ENCODE assay signal across 1 cellular context in the genomic region with DNA sequence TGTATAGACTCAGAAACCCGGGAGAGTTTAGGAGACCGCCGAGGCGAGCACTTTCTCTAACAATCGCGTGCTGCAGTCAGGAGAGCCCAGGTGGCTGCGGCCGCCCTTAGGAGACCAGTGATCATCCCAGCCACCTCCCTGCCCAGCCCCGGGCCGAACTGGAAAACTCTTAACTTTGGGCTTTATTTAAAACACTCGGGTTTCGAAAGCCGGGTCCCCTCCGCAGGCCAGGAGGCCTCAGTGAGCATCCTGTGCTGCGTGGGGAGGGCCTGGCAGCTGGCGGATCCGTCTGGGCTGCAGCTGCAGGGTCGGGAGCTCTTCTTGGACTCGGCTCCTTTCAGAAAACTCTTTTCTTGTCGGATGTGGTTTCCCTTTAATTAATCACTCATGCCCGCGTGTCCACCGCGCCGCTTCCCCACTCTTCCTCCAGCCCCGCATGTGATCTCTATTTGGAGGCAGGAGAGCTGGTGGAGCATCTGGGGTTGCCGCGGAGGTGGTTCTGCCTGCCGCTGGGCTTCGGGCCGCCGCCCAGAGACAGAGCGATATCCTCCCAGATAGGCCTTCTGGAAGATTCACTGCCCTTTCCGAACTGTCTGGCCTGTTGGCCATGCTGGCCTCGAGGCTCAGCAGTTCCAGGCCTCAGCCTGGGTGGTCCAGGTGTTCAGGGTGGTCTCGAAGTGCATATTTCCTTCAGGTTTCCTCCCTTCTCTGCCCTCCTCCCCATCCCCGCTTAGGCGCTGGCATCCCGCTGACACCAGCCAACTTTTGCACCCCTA.
A peak's percentile ranks its signal among the peaks of the same experiment; 100 is the strongest.
TF ChIP-seq lines count a peak whose summit lies in the region.

No MANE protein-coding gene starts in this region.

TF ChIP-seq in H1, 55 proteins besides CTCF, POLR2A, EP300 and RAD21:
- TF ChIP-seq CTBP2 (IDR thresholded peaks at IDR 0.05; ENCODE audit: borderline replicate concordance, insufficient read depth, insufficient read length, low read length), result peak; percentile 80
- peak; percentile 3 for TF ChIP-seq SAP30 (IDR thresholded peaks at IDR 0.05; ENCODE audit: insufficient read depth, insufficient replicate concordance, low read length)
- TF ChIP-seq E2F6 (IDR thresholded peaks at IDR 0.05), result no peak
- TF ChIP-seq CBX5 (IDR thresholded peaks at IDR 0.05; ENCODE audit: low read depth, low read length), result no peak
- TF ChIP-seq ATF3 (IDR thresholded peaks at IDR 0.05; ENCODE audit: insufficient read depth, low read depth, low read length), result no peak
- TF ChIP-seq EGR1 (IDR thresholded peaks at IDR 0.05; ENCODE audit: borderline replicate concordance, low read depth, low read length), result 0 out of 2 replicates have a peak, but pooled peaks have one; percentile 17
- TF ChIP-seq TAF7 (optimal IDR thresholded peaks at IDR 0.05; ENCODE audit: borderline replicate concordance, low read depth, low read length), result no peak
- TF ChIP-seq TAF1 (IDR thresholded peaks at IDR 0.05; ENCODE audit: low read depth, low read length), result no peak
- peak; percentile 98 for TF ChIP-seq EZH2 (IDR thresholded peaks at IDR 0.05; ENCODE audit: low read depth, low read length, severe bottlenecking)
- no peak for TF ChIP-seq TCF12 (IDR thresholded peaks at IDR 0.05; ENCODE audit: low read depth, low read length)
- TF ChIP-seq, protein P1, sequence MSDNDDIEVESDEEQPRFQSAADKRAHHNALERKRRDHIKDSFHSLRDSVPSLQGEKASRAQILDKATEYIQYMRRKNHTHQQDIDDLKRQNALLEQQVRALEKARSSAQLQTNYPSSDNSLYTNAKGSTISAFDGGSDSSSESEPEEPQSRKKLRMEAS (IDR thresholded peaks at IDR 0.05), result 0 out of 2 replicates have a peak, but pooled peaks have one; percentile 23
- peak; percentile 98 for TF ChIP-seq SUZ12 (IDR thresholded peaks at IDR 0.05; ENCODE audit: low read length)
- peak; percentile 91 for TF ChIP-seq RNF2 (IDR thresholded peaks at IDR 0.05; ENCODE audit: borderline replicate concordance, low read depth, low read length, missing control alignments, poor library complexity, severe bottlenecking)
